In the genomic region with DNA sequence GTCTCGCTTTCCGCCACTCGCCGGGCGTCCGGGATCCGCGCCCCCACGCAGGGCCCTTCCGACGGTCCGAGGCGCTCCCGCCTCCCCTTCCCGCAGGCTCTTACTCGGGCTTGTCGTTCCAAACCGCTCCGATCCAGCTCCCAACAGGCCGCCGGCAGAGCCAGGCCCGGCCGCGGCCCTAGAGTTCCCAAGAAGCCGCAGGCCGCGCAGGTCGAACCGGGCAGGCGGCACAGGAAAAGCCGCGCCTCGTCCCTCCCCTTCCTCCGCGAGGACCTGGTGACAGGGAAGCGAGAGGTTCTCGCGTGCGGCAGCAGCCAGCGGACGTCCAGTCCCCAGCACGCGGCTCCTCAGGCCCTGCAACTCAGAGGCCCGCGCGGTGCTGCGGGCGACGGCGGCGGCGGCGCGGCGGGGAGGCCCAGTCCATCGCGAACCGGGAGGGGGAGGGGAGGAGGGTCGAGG, we compare ENCODE assay signal across 8 cellular contexts. TPM values are rescaled to one million over a fixed set of nuclear protein-coding genes. Genes with fewer than 3 reads are reported as not detected.
DNase-seq lines count a peak whose midpoint lies in the region; ATAC-seq and TF ChIP-seq lines count a peak whose summit lies in the region.

No MANE protein-coding gene starts in this region.

- no peaks in the 10 kb centered on the region for H3K27me3 ChIP-seq in parathyroid adenoma (ENCODE audit: control insufficient read depth, insufficient read depth, low read length)

- intact Hi-C loops in activated CD4-positive, alpha-beta T cell treated with anti-CD3 and anti-CD28 coated beads for 36 hours (cut with DNase I, micrococcal nuclease): loop anchor here (1.0 to 10.0 kb wide), 15 partner anchors 67 to 870 kb away; a partner anchor contains a TSS

- H3K4me3 Mint-ChIP-seq in activated CD4-positive, alpha-beta T cell treated with anti-CD3 and anti-CD28 coated beads for 36 hours: peak overlapping the region; percentile 85
- peak overlapping the region; percentile 97 for H3K4me3 Mint-ChIP-seq in T-helper 17 cell

- H3K9me3 ChIP-seq in T-helper 17 cell (ENCODE audit: control insufficient read depth, low read length, poor library complexity, severe bottlenecking) (no peaks in the 10 kb centered on the region), parathyroid adenoma (ENCODE audit: control insufficient read depth, low read length) (no peaks in the 10 kb centered on the region)

- H3K27ac Mint-ChIP-seq in activated CD4-positive, alpha-beta T cell treated with anti-CD3 and anti-CD28 coated beads for 36 hours: peak overlapping the region; percentile 93
- peak overlapping the region; percentile 98 for H3K27ac Mint-ChIP-seq in T-helper 17 cell

- no peaks in the 10 kb centered on the region for H3K27me3 Mint-ChIP-seq in activated CD4-positive, alpha-beta T cell treated with anti-CD3 and anti-CD28 coated beads for 36 hours
- no peaks in the 10 kb centered on the region for H3K27me3 Mint-ChIP-seq in T-helper 17 cell

- H3K9ac ChIP-seq in parathyroid adenoma: peak overlapping the region; percentile 98

- ATAC-seq in activated CD4-positive, alpha-beta T cell treated with anti-CD3 and anti-CD28 coated beads for 36 hours: peak; percentile 26
- ATAC-seq in HG03060 (IDR thresholded peaks at IDR 0.05; ENCODE audit: low read depth, unreplicated experiment) (peak; percentile 9), T-helper 17 cell (peak; percentile 22)

- H3K4me1 ChIP-seq in parathyroid adenoma: peaks cover 3% of the 10 kb centered on the region

- peak overlapping the region; percentile 90 for H3K27ac ChIP-seq in parathyroid adenoma

- CTCF ChIA-PET in activated CD4-positive, alpha-beta T cell treated with anti-CD3 and anti-CD28 coated beads for 36 hours (lab: Charles Lee): interaction anchor here (0.6 to 2.6 kb wide), 12 partner anchors 10 to 242 kb away, joined by 3 to 12 read pairs (median 4); a partner anchor contains a TSS

- POLR2A ChIA-PET in activated CD4-positive, alpha-beta T cell treated with anti-CD3 and anti-CD28 coated beads for 36 hours (lab: Charles Lee): interaction anchor here (1.3 to 2.1 kb wide), 3 partner anchors 13 to 213 kb away, joined by 5 to 8 read pairs (median 7); a partner anchor contains a TSS

- no peak for DNase-seq in activated CD4-positive, alpha-beta T cell treated with anti-CD3 and anti-CD28 coated beads for 36 hours
- DNase-seq in activated CD4-positive, alpha-beta T cell treated with anti-CD3 and anti-CD28 coated beads, Interleukin-2, amount 50 U/mL, for 4 hours: no peak
- DNase-seq in T-helper 17 cell (no peak), fibroblast of villous mesenchyme (ENCODE audit: low read depth) (no peak), NCI-H1436 treated with DMSO at 0.1 percent for 48 hours (lab: John Stamatoyannopoulos, UW) (no peak), 8988T (no peak)

- H3K36me3 ChIP-seq in parathyroid adenoma (ENCODE audit: control insufficient read depth, insufficient read depth, low read length): no peaks in the 10 kb centered on the region

- H2AFZ ChIP-seq in parathyroid adenoma: peak overlapping the region; percentile 94

- TF ChIP-seq CTCF in fibroblast of villous mesenchyme (IDR thresholded peaks at IDR 0.05; ENCODE audit: insufficient read depth, low read depth, low read length) (no peak), parathyroid adenoma (IDR thresholded peaks at IDR 0.05) (no peak)

- peaks cover 17% of the 10 kb centered on the region for H3K79me2 ChIP-seq in parathyroid adenoma

- H3K4me3 ChIP-seq in fibroblast of villous mesenchyme (ENCODE audit: low read depth, low read length) (peak overlapping the region; percentile 85), parathyroid adenoma (ENCODE audit: low read depth, low read length) (peak overlapping the region; percentile 87)

- peaks cover 42% of the 10 kb centered on the region for H3K4me1 Mint-ChIP-seq in activated CD4-positive, alpha-beta T cell treated with anti-CD3 and anti-CD28 coated beads for 36 hours
- H3K4me1 Mint-ChIP-seq in T-helper 17 cell: peaks cover 40% of the 10 kb centered on the region

- peaks cover 27% of the 10 kb centered on the region for H3K36me3 Mint-ChIP-seq in activated CD4-positive, alpha-beta T cell treated with anti-CD3 and anti-CD28 coated beads for 36 hours (ENCODE audit: low read depth)
- no peaks in the 10 kb centered on the region for H3K36me3 Mint-ChIP-seq in T-helper 17 cell (ENCODE audit: low read depth)

- no peaks in the 10 kb centered on the region for H3K9me3 Mint-ChIP-seq in activated CD4-positive, alpha-beta T cell treated with anti-CD3 and anti-CD28 coated beads for 36 hours (ENCODE audit: low read depth)

- H3K4me2 ChIP-seq in parathyroid adenoma (ENCODE audit: low read length): peak overlapping the region; percentile 94

RNA-seq across cellular contexts. Expression of a gene that starts 0.3 kb away (rescaled TPM):
- total RNA-seq in activated CD4-positive, alpha-beta T cell treated with anti-CD3 and anti-CD28 coated beads for 36 hours: 10 to 100 TPM; 87.1 to 89.5 TPM
- total RNA-seq in T-helper 17 cell (100 to 1,000 TPM; 170 to 181 TPM), fibroblast of villous mesenchyme (192 and 283 TPM in 2 replicates)
